In the genomic region with DNA sequence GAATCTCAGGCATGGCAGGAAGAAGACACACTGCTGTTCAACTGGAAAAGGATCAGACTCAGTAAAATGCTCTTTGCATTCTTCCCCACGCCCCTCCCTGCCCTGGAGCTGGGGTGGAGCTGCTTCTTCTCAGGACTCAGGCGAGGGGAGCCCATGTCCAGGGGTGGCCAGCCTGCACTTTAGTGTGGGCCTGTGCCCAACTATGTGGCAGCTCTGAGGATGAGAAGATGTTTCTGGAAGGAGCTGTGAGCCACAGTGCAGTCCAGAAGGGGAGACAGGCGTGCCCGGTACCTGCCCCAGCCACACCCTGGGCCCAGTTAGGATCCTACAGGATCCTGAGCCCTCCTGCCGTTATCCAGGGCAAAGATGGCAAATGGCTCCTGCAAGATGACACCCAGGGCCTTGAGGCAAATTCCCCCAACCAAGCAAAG, we compare ENCODE assay signal across 11 cellular contexts.
A peak's percentile ranks its signal among the peaks of the same experiment; 100 is the strongest.
DNase-seq lines count a peak whose midpoint lies in the region; ATAC-seq, FAIRE-seq and TF ChIP-seq lines count a peak whose summit lies in the region.
"Had no signal": no experiment of that assay in that cellular context is flagged by ENCODE, and none has a peak within 500 bp of the region (broad histone marks: within the 10 kb centered on the region; RNA-seq: fewer than 3 reads in every experiment).

No MANE protein-coding gene starts in this region.

- DNase-seq in HepG2 (ENCODE audit: low spot score) (no peak), right lobe of liver (no peak), K562 (ENCODE audit: extremely low read depth in 1 of 4, low spot score in 3 of 4) (no peak), left lung (peak in 1 of 2 donors; percentile 62), KG1 (lab: John Stamatoyannopoulos, UW) (no peak), DMS153 (lab: John Stamatoyannopoulos, UW) (no peak), erythroblast (lab: John Stamatoyannopoulos, UW) (no peak)
- DNase-seq: C1 segment of cervical spinal cord, NCI-H1694 treated with DMSO at 0.1 percent for 48 hours had no signal

- in situ Hi-C loops in HepG2 (cut with HindIII; ENCODE audit: extremely low pct_ligation_motif_present, low pct_unique_long_range_greater_than_20kb) (no loop called here), K562 (cut with MboI) (no loop called here)

- H3K9me3 ChIP-seq in HepG2 (ENCODE audit: low read length), result no peaks in the 10 kb centered on the region
- H3K9me3 ChIP-seq in right lobe of liver, result no peaks in the 10 kb centered on the region
- H3K9me3 ChIP-seq in K562 (replicated peaks; ENCODE audit: control insufficient read depth, insufficient read depth, low read depth, low read length), result no peaks in the 10 kb centered on the region
- no peaks in the 10 kb centered on the region for H3K9me3 ChIP-seq in left lung

- no TSS peak for BruUV-seq in HepG2 (replicated peaks; lab: Mats Ljungman, UMichigan)
- no TSS peak for BruUV-seq in K562 (replicated peaks; lab: Mats Ljungman, UMichigan)

- intact Hi-C loops in HepG2 (cut with micrococcal nuclease; ENCODE audit: unreplicated experiment), result no loop called here
- intact Hi-C loops in right lobe of liver (cut with DNase I), result no loop called here
- intact Hi-C loops in K562 (cut with micrococcal nuclease), result no loop called here
- intact Hi-C loops in left lung (cut with DNase I), result no loop called here

- H3K27ac ChIP-seq in HepG2 (ENCODE audit: extremely low read length, insufficient read depth, low read length), result no peak overlapping the region
- H3K27ac ChIP-seq in right lobe of liver, result no peak overlapping the region
- no peak overlapping the region for H3K27ac ChIP-seq in K562 (ENCODE audit: extremely low read depth, low read depth, low read length)
- H3K27ac ChIP-seq in left lung, result no peak overlapping the region

- WGBS in HepG2 (ENCODE audit: low lambda C conversion rate), result 92% methylated on average over 4 of the region's 5 CpGs
- whole genome bisulfite sequencing in right lobe of liver (ENCODE audit: insufficient coverage, low coverage, low lambda C conversion rate, missing lambda C conversion rate), result 60% methylated on average over 1 of the region's 5 CpGs
- WGBS in K562 (ENCODE audit: insufficient coverage, low coverage, missing lambda C conversion rate), result 81% methylated on average over 5 of the region's 5 CpGs

- no peak overlapping the region for H2AFZ ChIP-seq in HepG2 (ENCODE audit: low read length)
- H2AFZ ChIP-seq in K562 (ENCODE audit: low read depth, low read length), result no peak overlapping the region

- H3K4me1 ChIP-seq in HepG2 (ENCODE audit: insufficient read depth, low read length), result peaks cover 22% of the 10 kb centered on the region
- H3K4me1 ChIP-seq in right lobe of liver, result peaks cover 0 to 7% (median 0%) of the 10 kb centered on the region in 4 donors
- peaks cover 11 to 38% of the 10 kb centered on the region in 2 experiments for H3K4me1 ChIP-seq in K562 (replicated peaks in 1 of 2; ENCODE audit: control insufficient read depth in 2 of 2, insufficient read depth in 2 of 2, low read length in 2 of 2)
- peaks cover 6 to 40% of the 10 kb centered on the region in 2 donors for H3K4me1 ChIP-seq in left lung

- ATAC-seq in HepG2 (peak; percentile 6; the same call in 1 of the 3 replicates), right lobe of liver (no peak), K562 (no peak; the same call in 2 of the 3 replicates), left lung (peak; percentile 18), HG03095 (IDR thresholded peaks at IDR 0.05; ENCODE audit: unreplicated experiment) (no peak)

- H3K27me3 ChIP-seq in HepG2 (ENCODE audit: control insufficient read depth in 1 of 2, insufficient read depth in 2 of 2, low read length in 2 of 2) (no peaks in the 10 kb centered on the region), right lobe of liver (no peaks in the 10 kb centered on the region), K562 (ENCODE audit: control insufficient read depth in 2 of 2, insufficient read depth in 2 of 2, low read length in 2 of 2) (no peaks in the 10 kb centered on the region), left lung (no peaks in the 10 kb centered on the region)

- H4K20me1 ChIP-seq in HepG2 (ENCODE audit: insufficient read depth, low read length) (peaks cover 98% of the 10 kb centered on the region), K562 (replicated peaks; ENCODE audit: control insufficient read depth, insufficient read depth, low read length) (peaks cover 92% of the 10 kb centered on the region)

- FAIRE-seq in HepG2 (lab: Jason Lieb, UNC) (no peak), K562 (lab: Jason Lieb, UNC) (no peak)
- FAIRE-seq: GM12891 had no signal

- CTCF ChIA-PET in HepG2 (lab: Yijun Ruan, JAX; ENCODE audit: low intra/inter-chr PET ratio, low total read pairs) (no interaction called here), K562 (lab: Yijun Ruan, JAX; ENCODE audit: low intra/inter-chr PET ratio) (no interaction called here)

- H3K9me1 ChIP-seq in K562 (ENCODE audit: control insufficient read depth, insufficient read depth, low read length), result peaks cover 34% of the 10 kb centered on the region

- H3K79me2 ChIP-seq in HepG2 (ENCODE audit: insufficient read depth, low read length) (peaks cover 100% of the 10 kb centered on the region), K562 (ENCODE audit: control insufficient read depth, insufficient read depth, low read length) (peaks cover 100% of the 10 kb centered on the region)

- TF ChIP-seq EP300 in HepG2 (IDR thresholded peaks at IDR 0.05; ENCODE audit: low read depth in 2 of 2, low read length in 2 of 2), result no peak
- TF ChIP-seq EP300 in HepG2 (CRISPR knock-in tag; IDR thresholded peaks at IDR 0.05; ENCODE audit: borderline replicate concordance), result no peak
- TF ChIP-seq EP300 in K562 (IDR thresholded peaks at IDR 0.05; ENCODE audit: low read length), result no peak

- POLR2A ChIA-PET in HepG2 (lab: Yijun Ruan, JAX) (no interaction called here), K562 (lab: Yijun Ruan, JAX) (interaction anchor here (0.6 to 2.4 kb wide), 6 partner anchors 8 to 598 kb away, joined by 3 to 8 read pairs (median 4); no protein-coding TSS in a partner anchor)

- TF ChIP-seq POLR2A in HepG2 (IDR thresholded peaks at IDR 0.05; ENCODE audit: insufficient read depth in 1 of 2, low read depth in 2 of 2, low read length in 2 of 2) (no peak), right lobe of liver (IDR thresholded peaks at IDR 0.05) (no peak), K562 (conservative IDR thresholded peaks at IDR 0.05) (no peak), erythroblast (IDR thresholded peaks at IDR 0.05; ENCODE audit: low read length) (no peak)

- no peak for TF ChIP-seq CTCF in HepG2 (CRISPR knock-in tag; IDR thresholded peaks at IDR 0.05)
- TF ChIP-seq CTCF in right lobe of liver (IDR thresholded peaks at IDR 0.05), result no peak
- no peak for TF ChIP-seq CTCF in K562 (IDR thresholded peaks at IDR 0.05 in 2 of 3, conservative IDR thresholded peaks at IDR 0.05 in 1 of 3; ENCODE audit: insufficient read depth in 2 of 3, low read depth in 1 of 3, low read length in 3 of 3)
- no peak for TF ChIP-seq CTCF in left lung (IDR thresholded peaks at IDR 0.05)

- TF ChIP-seq RAD21 in HepG2 (CRISPR knock-in tag; IDR thresholded peaks at IDR 0.05) (no peak), K562 (CRISPR knock-in tag; conservative IDR thresholded peaks at IDR 0.05 in 1 of 2, IDR thresholded peaks at IDR 0.05 in 1 of 2) (no peak)

- H3K4me3 ChIP-seq in HepG2 (replicated peaks in 1 of 3; ENCODE audit: insufficient read depth in 1 of 3, low read depth in 2 of 3, low read length in 3 of 3) (no peak overlapping the region), right lobe of liver (no peak overlapping the region), K562 (no peak overlapping the region), left lung (no peak overlapping the region)

- H3K4me2 ChIP-seq in HepG2 (ENCODE audit: low read depth, low read length) (no peak overlapping the region), K562 (ENCODE audit: insufficient read depth, low read length) (no peak overlapping the region)

- peaks cover 27 to 46% of the 10 kb centered on the region in 2 experiments for H3K36me3 ChIP-seq in HepG2 (replicated peaks in 1 of 2; ENCODE audit: control insufficient read depth in 1 of 2, insufficient read depth in 2 of 2, low read length in 2 of 2)
- H3K36me3 ChIP-seq in right lobe of liver, result no peaks in the 10 kb centered on the region
- H3K36me3 ChIP-seq in K562 (ENCODE audit: control insufficient read depth, insufficient read depth, low read length), result peaks cover 28% of the 10 kb centered on the region; the same call in 1 of the 3 replicates
- peaks cover 0 to 7% of the 10 kb centered on the region in 2 donors for H3K36me3 ChIP-seq in left lung

- no peak overlapping the region for H3K9ac ChIP-seq in HepG2 (ENCODE audit: insufficient read depth, low read depth, low read length)
- H3K9ac ChIP-seq in K562 (ENCODE audit: insufficient read depth in 1 of 2, low read depth in 2 of 2, low read length in 2 of 2), result peak overlapping the region in 1 of 2 experiments; percentile 67; a peak in 2 of 4 replicates

TF ChIP-seq in HepG2, 621 proteins besides CTCF, POLR2A, EP300 and RAD21 (continues in another document):
- TF ChIP-seq DNMT3B (CRISPR knock-in tag; conservative IDR thresholded peaks at IDR 0.05) (no peak), JUN (CRISPR knock-in tag; IDR thresholded peaks at IDR 0.05) (no peak), HES4 (CRISPR knock-in tag; IDR thresholded peaks at IDR 0.05; ENCODE audit: borderline replicate concordance) (peak; percentile 25; the same call in 1 of the 2 replicates), FOXA1 (IDR thresholded peaks at IDR 0.05) (no peak), FOXA1 (CRISPR knock-in tag; IDR thresholded peaks at IDR 0.05) (no peak)

TF ChIP-seq in K562, 482 proteins besides CTCF, POLR2A, EP300 and RAD21:
- TF ChIP-seq KDM2B (CRISPR knock-in tag; IDR thresholded peaks at IDR 0.05) (no peak), RBBP5 (IDR thresholded peaks at IDR 0.05; ENCODE audit: borderline replicate concordance, insufficient read depth, low read length, poor library complexity, severe bottlenecking) (peak; percentile 24)
TF ChIP-seq in K562: peak in this region for 1.

Comparison
In these comparisons a context has a peak if more than half of its experiments do, and no peak if none do; other contexts are left out.
1. ATAC-seq: peak in HepG2 (single experiment) and left lung (single experiment); none in right lobe of liver (0 of 4), K562 (single experiment) and HG03095 (single experiment).